8 cellular contexts compared by ENCODE assay signal in genomic region chr6:135909737-135910387, GRCh38. TPM values are rescaled to one million over a fixed set of nuclear protein-coding genes. Genes with fewer than 3 reads are reported as not detected.
DNase-seq lines count a peak whose midpoint lies in the region; ATAC-seq and TF ChIP-seq lines count a peak whose summit lies in the region.

No MANE protein-coding gene starts in this region.

- no peaks in the 10 kb centered on the region for H3K4me1 ChIP-seq in gastroesophageal sphincter

- no peaks in the 10 kb centered on the region for H3K4me1 Mint-ChIP-seq in natural killer cell

- TF ChIP-seq CTCF in AG09319 (IDR thresholded peaks at IDR 0.05; ENCODE audit: low read depth, low read length) = peak; percentile 25
- peak; percentile 83 for TF ChIP-seq CTCF in natural killer cell (IDR thresholded peaks at IDR 0.05)
- peak in 2 of 4 experiments; percentile 11 to 36 for TF ChIP-seq CTCF in gastroesophageal sphincter (IDR thresholded peaks at IDR 0.05)

- H3K4me3 Mint-ChIP-seq in natural killer cell = no peak overlapping the region

- DNase-seq in AG09319 (ENCODE audit: extremely low read depth, low read depth) = no peak
- DNase-seq in NCI-H2171 (lab: John Stamatoyannopoulos, UW) = peak; percentile 25
- DNase-seq in activated CD4-positive, CD25-positive, alpha-beta regulatory T cell treated with anti-CD3 and anti-CD28 coated beads, Interleukin-2, amount 50 U/mL, for 72 hours = peak; percentile 35
- peak; percentile 52 for DNase-seq in effector CD4-positive, alpha-beta T cell
- DNase-seq in natural killer cell = peak; percentile 17

- ATAC-seq in GM18861 (IDR thresholded peaks at IDR 0.05; ENCODE audit: unreplicated experiment) = peak; percentile 86
- ATAC-seq in HG03060 (IDR thresholded peaks at IDR 0.05; ENCODE audit: low read depth, unreplicated experiment) = peak; percentile 71
- ATAC-seq in natural killer cell = peak; percentile 79 to 92 (median 92)
- no peak for ATAC-seq in gastroesophageal sphincter

- TF ChIP-seq POLR2A in gastroesophageal sphincter (IDR thresholded peaks at IDR 0.05) = no peak

- no peak overlapping the region for H3K27ac ChIP-seq in gastroesophageal sphincter

- no peak overlapping the region for H3K27ac Mint-ChIP-seq in natural killer cell

- whole genome bisulfite sequencing in gastroesophageal sphincter (ENCODE audit: low coverage in 1 of 2), 2 donors = 78 to 89% methylated on average over 5 to 9 of the region's 9 CpGs

- intact Hi-C loops in natural killer cell (cut with micrococcal nuclease) = loop anchor here (1.0 to 10.0 kb wide), 5 partner anchors 234 to 459 kb away; no protein-coding TSS in a partner anchor

- no peaks in the 10 kb centered on the region for H3K27me3 ChIP-seq in gastroesophageal sphincter

- no peaks in the 10 kb centered on the region for H3K9me3 ChIP-seq in gastroesophageal sphincter

- no peaks in the 10 kb centered on the region for H3K36me3 Mint-ChIP-seq in natural killer cell

- H3K27me3 Mint-ChIP-seq in natural killer cell (ENCODE audit: low read depth in 2 of 2) = peaks cover 0 to 3% of the 10 kb centered on the region in 2 donors

- H3K36me3 ChIP-seq in gastroesophageal sphincter = no peaks in the 10 kb centered on the region

- H3K9me3 Mint-ChIP-seq in natural killer cell = no peaks in the 10 kb centered on the region

- no peak overlapping the region for H3K4me3 ChIP-seq in gastroesophageal sphincter

- no peak for TF ChIP-seq EP300 in gastroesophageal sphincter (IDR thresholded peaks at IDR 0.05)

RNA-seq across cellular contexts. Expression of gene PDE7B, which starts 58.4 kb away (rescaled TPM):
- total RNA-seq in natural killer cell (under 1 TPM in 2 of 3 donors, not detected in 1; 0.14 to 0.18 TPM), gastroesophageal sphincter (10 to 100 TPM in 1 of 4 donors, 1 to 10 TPM in 3; 2.9 to 23.6 (median 5.2) TPM)
